In genomic region chr4:6920174-6920573, GRCh38 we compare ENCODE assay signal across 16 cellular contexts. TPM values are rescaled to one million over a fixed set of nuclear protein-coding genes. Genes with fewer than 3 reads are reported as not detected.
DNase-seq lines count a peak whose midpoint lies in the region; ATAC-seq and TF ChIP-seq lines count a peak whose summit lies in the region.
"Had no signal": no experiment of that assay in that cellular context is flagged by ENCODE, and none has a peak within 500 bp of the region (broad histone marks: within the 10 kb centered on the region; RNA-seq: fewer than 3 reads in every experiment).

No MANE protein-coding gene starts in this region.

- H3K36me3 Mint-ChIP-seq in T-cell (peaks cover 19% of the 10 kb centered on the region), Calu3 (ENCODE audit: insufficient read depth, unreplicated experiment) (peaks cover 15% of the 10 kb centered on the region)

- H3K9me3 Mint-ChIP-seq in T-cell: no peaks in the 10 kb centered on the region
- no peaks in the 10 kb centered on the region for H3K9me3 Mint-ChIP-seq in Calu3 (ENCODE audit: low read depth, unreplicated experiment)

- TF ChIP-seq POLR2A in thyroid gland (IDR thresholded peaks at IDR 0.05): no peak

- intact Hi-C loops in Right ventricle myocardium inferior (cut with DNase I) (no loop called here), left ventricle myocardium inferior (cut with micrococcal nuclease) (no loop called here), thyroid gland (cut with DNase I) (no loop called here), Calu3 (cut with micrococcal nuclease; ENCODE audit: unreplicated experiment) (no loop called here)

- POLR2A ChIA-PET in T-cell (lab: Charles Lee): no interaction called here

- peaks cover 21% of the 10 kb centered on the region for H3K36me3 ChIP-seq in left ventricle myocardium inferior
- H3K36me3 ChIP-seq in liver (ENCODE audit: control insufficient read depth in 4 of 4, insufficient read depth in 3 of 4, low read depth in 1 of 4, low read length in 3 of 4): peaks cover 2 to 10% (median 4%) of the 10 kb centered on the region in 4 donors
- peaks cover 4 to 7% of the 10 kb centered on the region in 2 donors for H3K36me3 ChIP-seq in thyroid gland

- H3K27ac Mint-ChIP-seq in T-cell (peak overlapping the region; percentile 86 to 91), Calu3 (ENCODE audit: unreplicated experiment) (no peak overlapping the region)

- no peaks in the 10 kb centered on the region for H3K9me3 ChIP-seq in left ventricle myocardium inferior (replicated peaks)
- H3K9me3 ChIP-seq in liver (ENCODE audit: control insufficient read depth in 4 of 4, low read length in 3 of 4): no peaks in the 10 kb centered on the region
- no peaks in the 10 kb centered on the region for H3K9me3 ChIP-seq in thyroid gland
- H3K9me3 ChIP-seq: esophagus squamous epithelium, HAP-1, right atrium auricular region, testis had no signal

- peak overlapping the region in 1 of 3 donors; percentile 52 for H3K4me3 Mint-ChIP-seq in T-cell
- no peak overlapping the region for H3K4me3 Mint-ChIP-seq in Calu3 (ENCODE audit: low read depth, unreplicated experiment)

- H3K4me3 ChIP-seq in left ventricle myocardium inferior (no peak overlapping the region), liver (ENCODE audit: low read depth in 1 of 3, low read length in 3 of 3) (no peak overlapping the region), thyroid gland (replicated peaks in 1 of 3) (no peak overlapping the region)
- H3K4me3 ChIP-seq: esophagus squamous epithelium, HAP-1, right atrium auricular region, testis had no signal

- CTCF ChIA-PET in T-cell (lab: Charles Lee): no interaction called here
- CTCF ChIA-PET in Calu3 (lab: Charles Lee): no interaction called here

- H3K27me3 ChIP-seq in left ventricle myocardium inferior (ENCODE audit: low read depth) (no peaks in the 10 kb centered on the region), liver (ENCODE audit: control insufficient read depth in 4 of 4, insufficient read depth in 4 of 4, low read length in 3 of 4) (no peaks in the 10 kb centered on the region), thyroid gland (no peaks in the 10 kb centered on the region)
- H3K27me3 ChIP-seq: esophagus squamous epithelium, right atrium auricular region, testis had no signal

- H3K27me3 Mint-ChIP-seq in T-cell: no peaks in the 10 kb centered on the region
- H3K27me3 Mint-ChIP-seq in Calu3 (ENCODE audit: unreplicated experiment): no peaks in the 10 kb centered on the region

- DNase-seq in Right ventricle myocardium inferior (ENCODE audit: missing footprints): peak; percentile 27
- no peak for DNase-seq in left ventricle myocardium inferior
- no peak for DNase-seq in T-cell
- peak; percentile 89 to 93 for DNase-seq in thyroid gland
- DNase-seq in NCI-H128 (lab: John Stamatoyannopoulos, UW; ENCODE audit: unreplicated experiment): no peak
- no peak for DNase-seq in Calu3
- DNase-seq: activated CD4-positive, alpha-beta T cell treated with anti-CD3 and anti-CD28 coated beads, Interleukin-2, amount 50 U/mL, for 4 hours; dermis blood vessel endothelial cell; esophagus squamous epithelium; nucleus accumbens; stimulated activated CD4-positive, alpha-beta T cell treated with anti-CD3 and anti-CD28 coated beads, Interleukin-1b, Interleukin-23, amount 100 ng/mL, for 48 hours; testis had no signal

- no TSS peak for BruUV-seq in Calu3 (replicated peaks; lab: Mats Ljungman, UMichigan)

- peaks cover 74 to 82% (median 79%) of the 10 kb centered on the region in 3 donors for H3K4me1 Mint-ChIP-seq in T-cell
- H3K4me1 Mint-ChIP-seq in Calu3 (ENCODE audit: low read depth, unreplicated experiment): peaks cover 24% of the 10 kb centered on the region

- H3K27ac ChIP-seq in left ventricle myocardium inferior (replicated peaks) (no peak overlapping the region), liver (ENCODE audit: low read depth in 1 of 2, low read length in 2 of 2) (peak overlapping the region; percentile 15 to 34), thyroid gland (peak overlapping the region in 2 of 3 donors; percentile 15 to 49)
- H3K27ac ChIP-seq: right atrium auricular region, testis had no signal

- TF ChIP-seq RAD21 in liver (IDR thresholded peaks at IDR 0.05): no peak

- WGBS in liver: 64% methylated on average over 3 of the region's 3 CpGs
- 20 to 35% methylated on average over 3 of the region's 3 CpGs for WGBS in thyroid gland, 2 donors

- ATAC-seq in Right ventricle myocardium inferior (no peak), T-cell (replicated peaks in 1 of 4) (no peak), GM19328 (IDR thresholded peaks at IDR 0.05; ENCODE audit: unreplicated experiment) (no peak)

- no peak for TF ChIP-seq CTCF in left ventricle myocardium inferior (IDR thresholded peaks at IDR 0.05; ENCODE audit: borderline replicate concordance)
- no peak for TF ChIP-seq CTCF in liver (IDR thresholded peaks at IDR 0.05; ENCODE audit: low read depth, low read length, missing input control)
- no peak for TF ChIP-seq CTCF in thyroid gland (IDR thresholded peaks at IDR 0.05)
- no peak for TF ChIP-seq CTCF in Calu3 (IDR thresholded peaks at IDR 0.05; ENCODE audit: unreplicated experiment)

- H3K9ac ChIP-seq in liver (ENCODE audit: low read depth in 1 of 2, low read length in 2 of 2): no peak overlapping the region

- H3K4me1 ChIP-seq in left ventricle myocardium inferior: peaks cover 44% of the 10 kb centered on the region
- H3K4me1 ChIP-seq in liver (ENCODE audit: control insufficient read depth in 4 of 4, insufficient read depth in 4 of 4, low read length in 3 of 4): peaks cover 25 to 71% (median 60%) of the 10 kb centered on the region in 4 donors
- H3K4me1 ChIP-seq in thyroid gland: peaks cover 26 to 51% of the 10 kb centered on the region in 2 donors

TF ChIP-seq in liver, 16 proteins besides CTCF, POLR2A, EP300 and RAD21:
- TF ChIP-seq HNF4A (conservative IDR thresholded peaks at IDR 0.05) (no peak), EGR1 (IDR thresholded peaks at IDR 0.05; ENCODE audit: low read depth in 2 of 2) (no peak), MAX (IDR thresholded peaks at IDR 0.05) (no peak)

RNA-seq across cellular contexts. Expression of gene TBC1D14, which starts 10.5 kb away (rescaled TPM):
- total RNA-seq in Right ventricle myocardium inferior: 36.1 TPM
- total RNA-seq in left ventricle myocardium inferior: 36.1 TPM
- total RNA-seq in T-cell: 10 to 100 TPM; 44.2 to 73.8 (median 62.3) TPM
- 10 to 100 TPM; 22.2 to 45.2 TPM for total RNA-seq in liver
- polyA plus RNA-seq in liver: 10 to 100 TPM; 10.0 to 23.2 TPM
- total RNA-seq in thyroid gland: 10 to 100 TPM; 39.8 to 47.0 (median 46.0) TPM
- total RNA-seq in Calu3 (2022): 26.1 and 26.4 TPM in 2 replicates

Comparison
In these comparisons a context has a peak if more than half of its experiments do, and no peak if none do; other contexts are left out.
1. DNase-seq: peak in Right ventricle myocardium inferior (single experiment) and thyroid gland (2 of 2); none in left ventricle myocardium inferior (single experiment), T-cell (0 of 34), NCI-H128 (single experiment) and Calu3 (single experiment).